ENCODE assay signal across 18 cellular contexts in the genomic region with DNA sequence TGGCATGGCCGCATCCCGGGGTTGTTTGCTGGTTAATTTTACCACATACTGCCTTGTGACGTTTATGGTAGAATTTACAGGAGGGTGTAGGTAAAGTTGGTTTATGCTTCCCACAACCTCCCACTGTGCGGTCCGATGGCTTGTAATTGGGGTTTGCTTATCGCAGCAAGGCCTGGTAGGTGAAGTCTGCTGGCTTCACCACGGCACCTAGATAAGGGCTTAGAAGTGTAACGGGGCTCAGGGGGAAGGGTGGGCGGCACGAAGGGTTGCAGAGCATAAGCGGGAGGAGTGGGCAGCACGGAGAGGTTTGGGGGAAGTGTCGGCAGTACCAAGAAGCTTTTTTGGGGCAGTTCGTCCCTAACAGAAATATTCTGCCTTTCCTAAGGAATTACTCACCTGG. TPM values are rescaled to one million over a fixed set of nuclear protein-coding genes. Genes with fewer than 3 reads are reported as not detected.
A peak's percentile ranks its signal among the peaks of the same experiment; 100 is the strongest.
DNase-seq lines count a peak whose midpoint lies in the region; ATAC-seq and TF ChIP-seq lines count a peak whose summit lies in the region.
"Had no signal": no experiment of that assay in that cellular context is flagged by ENCODE, and none has a peak within 500 bp of the region (broad histone marks: within the 10 kb centered on the region; RNA-seq: fewer than 3 reads in every experiment).

No MANE protein-coding gene starts in this region.

- H3K4me2 ChIP-seq in neural progenitor cell = no peak overlapping the region
- H3K4me2 ChIP-seq: BLaER1 treated with 17β-estradiol and CSF1 and Interleukin-3, amounts not matched to agents 10 nM and 100 nM had no signal

- no peaks in the 10 kb centered on the region for H3K79me2 ChIP-seq in neural progenitor cell (ENCODE audit: low read depth)

- peaks cover 29% of the 10 kb centered on the region for H3K4me1 Mint-ChIP-seq in WTC11
- H3K4me1 Mint-ChIP-seq in neural progenitor cell = peaks cover 6% of the 10 kb centered on the region
- H3K4me1 Mint-ChIP-seq: CD4-positive, CD25-positive, alpha-beta regulatory T cell had no signal

- no peak for ATAC-seq in WTC11
- ATAC-seq in HG03280 (IDR thresholded peaks at IDR 0.05; ENCODE audit: unreplicated experiment) = no peak
- no peak for ATAC-seq in HG02588 (IDR thresholded peaks at IDR 0.05; ENCODE audit: unreplicated experiment)

- no peak overlapping the region for H3K27ac ChIP-seq in HEK293 (ENCODE audit: extremely low read depth, low read depth, low read length)
- no peak overlapping the region for H3K27ac ChIP-seq in neural progenitor cell
- H3K27ac ChIP-seq: BLaER1 treated with 17β-estradiol and CSF1 and Interleukin-3, amounts not matched to agents 10 nM and 100 nM; HL-60 had no signal

- POLR2A ChIA-PET in HEK293 (lab: Yijun Ruan, JAX) (no interaction called here), WTC11 (lab: Charles Lee) (interaction anchor here (0.7 kb wide), 1 partner anchor 17 kb away, joined by 3 read pairs; no protein-coding TSS in a partner anchor)

- TF ChIP-seq CTCF in HEK293 (tag by site-specific recombination; IDR thresholded peaks at IDR 0.05) = no peak
- TF ChIP-seq CTCF in WTC11 (IDR thresholded peaks at IDR 0.05) = no peak
- TF ChIP-seq CTCF in neural progenitor cell (IDR thresholded peaks at IDR 0.05) = no peak

- H3K9me3 ChIP-seq in HEK293 (ENCODE audit: control insufficient read depth, insufficient read depth, low read depth, low read length) (no peaks in the 10 kb centered on the region), neural progenitor cell (ENCODE audit: low read depth) (no peaks in the 10 kb centered on the region)
- H3K9me3 ChIP-seq: BLaER1 treated with 17β-estradiol and CSF1 and Interleukin-3, amounts not matched to agents 10 nM and 100 nM; HAP-1 had no signal

- H3K27ac Mint-ChIP-seq in WTC11 (no peak overlapping the region), neural progenitor cell (no peak overlapping the region)
- H3K27ac Mint-ChIP-seq: CD4-positive, CD25-positive, alpha-beta regulatory T cell; HFFc6 had no signal

- no peaks in the 10 kb centered on the region for H4K20me1 ChIP-seq in neural progenitor cell (ENCODE audit: low read depth)

- H3K27me3 ChIP-seq in neural progenitor cell = no peaks in the 10 kb centered on the region

- DNase-seq in WTC11 (ENCODE audit: low spot score) = peak; percentile 19
- peak; percentile 6 to 37 for DNase-seq in erythroblast (lab: John Stamatoyannopoulos, UW)
- DNase-seq in neural progenitor cell (ENCODE audit: low spot score) = no peak
- no peak for DNase-seq in LoVo (ENCODE audit: low spot score)
- DNase-seq in DMS79 (lab: John Stamatoyannopoulos, UW) = no peak
- DNase-seq: ACHN; CD4-positive, CD25-positive, alpha-beta regulatory T cell; DMS 273 treated with DMSO at 0.1 percent for 48 hours; GOT3; HFFc6 had no signal

- H3K9me3 Mint-ChIP-seq in WTC11 (no peaks in the 10 kb centered on the region), neural progenitor cell (no peaks in the 10 kb centered on the region)
- H3K9me3 Mint-ChIP-seq: HFFc6 had no signal

- H2AFZ ChIP-seq in neural progenitor cell (replicated peaks) = peak overlapping the region; percentile 42

- no peaks in the 10 kb centered on the region for H3F3A ChIP-seq in neural progenitor cell (ENCODE audit: low read depth)

- H3K4me3 Mint-ChIP-seq in WTC11 = no peak overlapping the region
- no peak overlapping the region for H3K4me3 Mint-ChIP-seq in neural progenitor cell
- H3K4me3 Mint-ChIP-seq: CD4-positive, CD25-positive, alpha-beta regulatory T cell; HFFc6 had no signal

- H3K36me3 Mint-ChIP-seq in WTC11 = no peaks in the 10 kb centered on the region
- no peaks in the 10 kb centered on the region for H3K36me3 Mint-ChIP-seq in neural progenitor cell
- H3K36me3 Mint-ChIP-seq: CD4-positive, CD25-positive, alpha-beta regulatory T cell had no signal

- no peaks in the 10 kb centered on the region for H3K36me3 ChIP-seq in HEK293 (ENCODE audit: control insufficient read depth in 2 of 2, insufficient read depth in 1 of 2, low read length in 2 of 2)
- H3K36me3 ChIP-seq in neural progenitor cell = no peaks in the 10 kb centered on the region
- H3K36me3 ChIP-seq: BLaER1 treated with 17β-estradiol and CSF1 and Interleukin-3, amounts not matched to agents 10 nM and 100 nM; HAP-1 had no signal

- H3K4me3 ChIP-seq in HEK293 (ENCODE audit: low read depth, low read length) (no peak overlapping the region), neural progenitor cell (no peak overlapping the region)
- H3K4me3 ChIP-seq: BLaER1 treated with 17β-estradiol and CSF1 and Interleukin-3, amounts not matched to agents 10 nM and 100 nM; HAP-1 had no signal

- no peak for TF ChIP-seq POLR2A in erythroblast (IDR thresholded peaks at IDR 0.05; ENCODE audit: low read length)

- H3K4me1 ChIP-seq in HEK293 (ENCODE audit: control insufficient read depth, insufficient read depth, low read length) (peaks cover 5% of the 10 kb centered on the region; the same call in 1 of the 2 replicates), neural progenitor cell (peaks cover 12% of the 10 kb centered on the region)

- no peak overlapping the region for H3K9ac ChIP-seq in neural progenitor cell
- H3K9ac ChIP-seq: BLaER1 treated with 17β-estradiol and CSF1 and Interleukin-3, amounts not matched to agents 10 nM and 100 nM had no signal

- H3K27me3 Mint-ChIP-seq in WTC11 (ENCODE audit: low read depth) (no peaks in the 10 kb centered on the region), neural progenitor cell (ENCODE audit: insufficient read depth, low read depth) (peaks cover 4% of the 10 kb centered on the region)

- CTCF ChIA-PET in HEK293 (lab: Yijun Ruan, JAX) = no interaction called here
- CTCF ChIA-PET in WTC11 (lab: Charles Lee) = interaction anchor here (1.0 kb wide), 1 partner anchor 235 kb away, joined by 3 read pairs; no protein-coding TSS in a partner anchor

TF ChIP-seq in HEK293, 187 proteins besides CTCF, POLR2A, EP300 and RAD21 (continues in another document):
- TF ChIP-seq ZNF701 (tag by site-specific recombination; IDR thresholded peaks at IDR 0.05) = no peak
- no peak for TF ChIP-seq ZNF416 (tag by site-specific recombination; IDR thresholded peaks at IDR 0.05)
- TF ChIP-seq ZNF184 (tag by site-specific recombination; IDR thresholded peaks at IDR 0.05) = no peak
- no peak for TF ChIP-seq ZNF140 (tag by site-specific recombination; IDR thresholded peaks at IDR 0.05)
- TF ChIP-seq GFI1B (tag by site-specific recombination; IDR thresholded peaks at IDR 0.05) = no peak
- TF ChIP-seq ZNF561 (tag by site-specific recombination; IDR thresholded peaks at IDR 0.05; ENCODE audit: borderline replicate concordance) = no peak
- no peak for TF ChIP-seq SCRT2 (tag by site-specific recombination; IDR thresholded peaks at IDR 0.05)
- peak; percentile 94 for TF ChIP-seq EGR2 (tag by site-specific recombination; IDR thresholded peaks at IDR 0.05; ENCODE audit: low read depth)
- TF ChIP-seq ZNF221 (tag by site-specific recombination; IDR thresholded peaks at IDR 0.05; ENCODE audit: borderline replicate concordance) = no peak
- no peak for TF ChIP-seq ZNF529 (tag by site-specific recombination; IDR thresholded peaks at IDR 0.05; ENCODE audit: insufficient replicate concordance)
- TF ChIP-seq ZIC2 (tag by site-specific recombination; IDR thresholded peaks at IDR 0.05) = peak; percentile 34; the same call in 1 of the 2 replicates
- TF ChIP-seq MZF1 (tag by site-specific recombination; IDR thresholded peaks at IDR 0.05; ENCODE audit: borderline replicate concordance) = no peak
- no peak for TF ChIP-seq RBAK (tag by site-specific recombination; IDR thresholded peaks at IDR 0.05)
- TF ChIP-seq ZNF629 (tag by site-specific recombination; IDR thresholded peaks at IDR 0.05) = no peak

TF ChIP-seq in WTC11, 78 proteins besides CTCF, POLR2A, EP300 and RAD21:
- TF ChIP-seq RORB (CRISPR knock-in tag; IDR thresholded peaks at IDR 0.05) (no peak), ESRRA (CRISPR knock-in tag; IDR thresholded peaks at IDR 0.05; ENCODE audit: borderline replicate concordance) (no peak)

RNA-seq across cellular contexts. Expression of gene TMEM131, which starts 39.0 kb away (rescaled TPM):
- total RNA-seq in WTC11 (2021) (18.6 to 21.9 TPM (median 19.4 TPM) in 3 replicates), neural progenitor cell (ENCODE audit: low replicate concordance) (25.4 and 59.4 TPM in 2 replicates)

RNA-seq across cellular contexts. Expression of gene VWA3B, which starts 52.2 kb away (rescaled TPM):
- not detected in 3 replicates for total RNA-seq in WTC11 (2021)
- not detected in 2 replicates for total RNA-seq in neural progenitor cell (ENCODE audit: low replicate concordance)
- total RNA-seq: A172; CD4-positive, CD25-positive, alpha-beta regulatory T cell; G401; HFFc6 had no signal

Comparison
In these comparisons a context has a peak if more than half of its experiments do, and no peak if none do; other contexts are left out.
1. DNase-seq: peak in WTC11 (single experiment) and erythroblast (2 of 2); none in neural progenitor cell (single experiment), LoVo (single experiment) and DMS79 (single experiment).